9 cellular contexts compared by ENCODE assay signal in genomic region chr3:23865595-23866396, GRCh38. TPM values are rescaled to one million over a fixed set of nuclear protein-coding genes. Genes with fewer than 3 reads are reported as not detected.
A peak's percentile ranks its signal among the peaks of the same experiment; 100 is the strongest.
DNase-seq lines count a peak whose midpoint lies in the region; ATAC-seq lines count a peak whose summit lies in the region.
"Had no signal": no experiment of that assay in that cellular context is flagged by ENCODE, and none has a peak within 500 bp of the region (broad histone marks: within the 10 kb centered on the region; RNA-seq: fewer than 3 reads in every experiment).

No MANE protein-coding gene starts in this region.

- DNase-seq in ELF-1 (ENCODE audit: low read depth, low spot score): peak; percentile 95
- peak; percentile 24 for DNase-seq in HT-29 (ENCODE audit: low spot score)
- DNase-seq in dermis blood vessel endothelial cell: peak; percentile 71
- no peak for DNase-seq in naive thymus-derived CD4-positive, alpha-beta T cell
- DNase-seq in central memory CD4-positive, alpha-beta T cell: no peak
- DNase-seq in effector CD4-positive, alpha-beta T cell: no peak
- DNase-seq in cortex of kidney (lab: John Stamatoyannopoulos, UW): no peak

- intact Hi-C loops in naive thymus-derived CD4-positive, alpha-beta T cell (cut with micrococcal nuclease): loop anchor here in 1 of 2 donors (2.0 kb wide), 1 partner anchor 21 kb away; no protein-coding TSS in a partner anchor

- peak; percentile 78 for ATAC-seq in GM21528 (IDR thresholded peaks at IDR 0.05; ENCODE audit: low FRiP score, unreplicated experiment)
- ATAC-seq in naive thymus-derived CD4-positive, alpha-beta T cell: peak; percentile 6

- H3K4me3 ChIP-seq in naive thymus-derived CD4-positive, alpha-beta T cell (ENCODE audit: low read length): no peak overlapping the region

- peaks cover 10 to 78% (median 50%) of the 10 kb centered on the region in 7 donors for H3K4me1 Mint-ChIP-seq in naive thymus-derived CD4-positive, alpha-beta T cell

- no peaks in the 10 kb centered on the region for H3K9me3 ChIP-seq in naive thymus-derived CD4-positive, alpha-beta T cell (ENCODE audit: control insufficient read depth in 2 of 3, low read length in 3 of 3)

- H3K27ac Mint-ChIP-seq in naive thymus-derived CD4-positive, alpha-beta T cell: peak overlapping the region in 6 of 9 donors; percentile 6 to 74 (median 29)
- H3K27ac Mint-ChIP-seq: dendritic cell treated with granulocyte-macrophage colony-stimulating factor and Interleukin-4, amounts not matched to agents 40 ng/mL and 50 ng/mL, for 4 days had no signal

- H3K4me1 ChIP-seq in naive thymus-derived CD4-positive, alpha-beta T cell (ENCODE audit: control insufficient read depth in 2 of 2, insufficient read depth in 2 of 2, low read length in 2 of 2): no peaks in the 10 kb centered on the region

- no peaks in the 10 kb centered on the region for H3K27me3 Mint-ChIP-seq in naive thymus-derived CD4-positive, alpha-beta T cell
- H3K27me3 Mint-ChIP-seq: dendritic cell treated with granulocyte-macrophage colony-stimulating factor and Interleukin-4, amounts not matched to agents 40 ng/mL and 50 ng/mL, for 4 days had no signal

- H3K36me3 ChIP-seq in naive thymus-derived CD4-positive, alpha-beta T cell (ENCODE audit: control insufficient read depth in 2 of 3, insufficient read depth in 3 of 3, low read length in 3 of 3): no peaks in the 10 kb centered on the region

- H3K36me3 Mint-ChIP-seq in naive thymus-derived CD4-positive, alpha-beta T cell: peaks cover 0 to 28% (median 10%) of the 10 kb centered on the region in 5 donors

- no peak overlapping the region for H3K27ac ChIP-seq in naive thymus-derived CD4-positive, alpha-beta T cell (ENCODE audit: low read depth, low read length)

- H3K9me3 Mint-ChIP-seq in naive thymus-derived CD4-positive, alpha-beta T cell: no peaks in the 10 kb centered on the region
- H3K9me3 Mint-ChIP-seq: dendritic cell treated with granulocyte-macrophage colony-stimulating factor and Interleukin-4, amounts not matched to agents 40 ng/mL and 50 ng/mL, for 4 days had no signal

- H3K27me3 ChIP-seq in naive thymus-derived CD4-positive, alpha-beta T cell (ENCODE audit: control insufficient read depth in 2 of 2, insufficient read depth in 2 of 2, low read length in 2 of 2): no peaks in the 10 kb centered on the region

- no peak overlapping the region for H3K4me3 Mint-ChIP-seq in naive thymus-derived CD4-positive, alpha-beta T cell
- H3K4me3 Mint-ChIP-seq: dendritic cell treated with granulocyte-macrophage colony-stimulating factor and Interleukin-4, amounts not matched to agents 40 ng/mL and 50 ng/mL, for 4 days had no signal

- CTCF ChIA-PET in naive thymus-derived CD4-positive, alpha-beta T cell (lab: Charles Lee): no interaction called here

- POLR2A ChIA-PET in naive thymus-derived CD4-positive, alpha-beta T cell (lab: Charles Lee): no interaction called here

RNA-seq across cellular contexts. Expression of gene NKIRAS1, which starts 51.0 kb away (rescaled TPM):
- 1.2 and 2.2 TPM in 2 replicates for total RNA-seq in HT-29 (2014; rRNA removed; shearing (Covaris generic))
- total RNA-seq in dermis blood vessel endothelial cell: 6.0 and 6.8 TPM in 2 replicates
- 1 to 10 TPM; 2.2 to 6.4 (median 3.2) TPM for total RNA-seq in naive thymus-derived CD4-positive, alpha-beta T cell
- polyA plus RNA-seq in naive thymus-derived CD4-positive, alpha-beta T cell: 1 to 10 TPM; 3.6 to 4.3 TPM

RNA-seq across cellular contexts. Expression of gene RPL15, which starts 51.1 kb away (rescaled TPM):
- 1,130 and 1,186 TPM in 2 replicates for total RNA-seq in HT-29 (2014; rRNA removed; shearing (Covaris generic))
- 1,782 and 3,418 TPM in 2 replicates for total RNA-seq in dermis blood vessel endothelial cell
- total RNA-seq in naive thymus-derived CD4-positive, alpha-beta T cell: 1,000 to 10,000 TPM; 1,489 to 2,250 (median 2,129) TPM
- 1,000 to 10,000 TPM; 5,933 to 6,097 TPM for polyA plus RNA-seq in naive thymus-derived CD4-positive, alpha-beta T cell

Comparison
In these comparisons a context has a peak if more than half of its experiments do, and no peak if none do; other contexts are left out.
1. DNase-seq: peak in ELF-1 (single experiment), HT-29 (single experiment) and dermis blood vessel endothelial cell (single experiment); none in naive thymus-derived CD4-positive, alpha-beta T cell (0 of 9), central memory CD4-positive, alpha-beta T cell (single experiment), effector CD4-positive, alpha-beta T cell (single experiment) and cortex of kidney (single experiment).